In the genomic region with DNA sequence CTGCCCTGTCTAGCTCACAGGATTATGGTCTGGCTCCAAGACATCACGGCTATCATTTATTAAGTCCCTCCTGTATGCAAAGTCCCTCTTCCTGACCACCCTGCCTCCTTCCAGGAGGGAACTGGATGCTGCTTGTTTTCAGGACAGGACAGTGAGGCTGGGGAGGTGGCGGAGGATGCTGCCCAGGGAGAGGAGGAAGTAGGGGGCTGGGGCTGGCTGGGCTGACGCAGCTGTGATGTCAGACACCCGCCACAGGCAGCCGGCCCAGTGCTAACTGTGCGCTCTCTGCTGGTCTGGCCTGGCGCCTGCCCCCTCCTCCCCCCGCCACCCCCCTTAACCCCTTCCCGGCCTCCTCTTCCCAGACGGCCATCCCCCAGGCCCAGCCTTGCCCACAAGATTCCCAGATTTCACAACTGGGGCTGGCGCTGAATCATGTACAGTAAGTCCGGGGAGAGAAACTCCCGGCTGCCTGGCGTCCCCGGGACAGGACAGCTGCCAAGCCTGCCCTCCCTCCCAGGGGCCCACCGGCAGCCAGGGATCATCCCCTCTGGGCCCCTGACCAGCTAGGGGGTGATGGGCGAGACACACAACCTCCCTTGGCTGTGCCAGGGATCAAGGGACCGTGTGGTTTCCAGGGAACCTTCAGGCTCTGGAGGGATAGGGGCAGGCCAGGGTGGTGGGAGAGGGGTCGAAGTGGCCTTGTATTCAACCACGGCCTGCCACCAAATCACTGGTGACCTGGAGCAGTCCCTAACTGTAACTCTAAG, we compare ENCODE assay signal across 8 cellular contexts.
DNase-seq lines count a peak whose midpoint lies in the region; ATAC-seq, FAIRE-seq and TF ChIP-seq lines count a peak whose summit lies in the region.

No MANE protein-coding gene starts in this region.

- peak overlapping the region; percentile 96 to 99 for H3K27ac ChIP-seq in uterus

- H3K27me3 ChIP-seq in uterus: no peaks in the 10 kb centered on the region

- intact Hi-C loops in uterus (cut with DNase I; ENCODE audit: low total_unique reads): no loop called here
- intact Hi-C loops in activated T-helper 2 cell treated with anti-CD3 and anti-CD28 coated beads, Interferon-gamma antibody, Interleukin-2, Interleukin-4, amounts not matched to agents 10 μg/mL and 5 μg/mL and 100 μg/mL, durations not matched to agents 14 hours and 24 hours and 36 hours (cut with micrococcal nuclease): no loop called here

- no peak overlapping the region for H3K4me3 Mint-ChIP-seq in activated T-helper 2 cell treated with anti-CD3 and anti-CD28 coated beads, Interferon-gamma antibody, Interleukin-2, Interleukin-4, amounts not matched to agents 10 μg/mL and 5 μg/mL and 100 μg/mL, durations not matched to agents 14 hours and 24 hours and 36 hours (ENCODE audit: low read depth)

- no peak overlapping the region for H3K27ac Mint-ChIP-seq in activated T-helper 2 cell treated with anti-CD3 and anti-CD28 coated beads, Interferon-gamma antibody, Interleukin-2, Interleukin-4, amounts not matched to agents 10 μg/mL and 5 μg/mL and 100 μg/mL, durations not matched to agents 14 hours and 24 hours and 36 hours

- H3K36me3 Mint-ChIP-seq in activated T-helper 2 cell treated with anti-CD3 and anti-CD28 coated beads, Interferon-gamma antibody, Interleukin-2, Interleukin-4, amounts not matched to agents 10 μg/mL and 5 μg/mL and 100 μg/mL, durations not matched to agents 14 hours and 24 hours and 36 hours (ENCODE audit: low read depth): no peaks in the 10 kb centered on the region

- H3K9me3 Mint-ChIP-seq in activated T-helper 2 cell treated with anti-CD3 and anti-CD28 coated beads, Interferon-gamma antibody, Interleukin-2, Interleukin-4, amounts not matched to agents 10 μg/mL and 5 μg/mL and 100 μg/mL, durations not matched to agents 14 hours and 24 hours and 36 hours: no peaks in the 10 kb centered on the region

- peaks cover 4% of the 10 kb centered on the region for H3K27me3 Mint-ChIP-seq in activated T-helper 2 cell treated with anti-CD3 and anti-CD28 coated beads, Interferon-gamma antibody, Interleukin-2, Interleukin-4, amounts not matched to agents 10 μg/mL and 5 μg/mL and 100 μg/mL, durations not matched to agents 14 hours and 24 hours and 36 hours (ENCODE audit: low read depth)

- H3K36me3 ChIP-seq in uterus: no peaks in the 10 kb centered on the region

- H3K9me3 ChIP-seq in uterus: no peaks in the 10 kb centered on the region

- no peak for ATAC-seq in HG02938 (IDR thresholded peaks at IDR 0.05; ENCODE audit: unreplicated experiment)

- H3K4me3 ChIP-seq in epithelial cell of proximal tubule (ENCODE audit: low read depth, low read length): peak overlapping the region; percentile 25
- H3K4me3 ChIP-seq in uterus: no peak overlapping the region

- H3K4me1 Mint-ChIP-seq in activated T-helper 2 cell treated with anti-CD3 and anti-CD28 coated beads, Interferon-gamma antibody, Interleukin-2, Interleukin-4, amounts not matched to agents 10 μg/mL and 5 μg/mL and 100 μg/mL, durations not matched to agents 14 hours and 24 hours and 36 hours (ENCODE audit: low read depth): no peaks in the 10 kb centered on the region

- TF ChIP-seq POLR2A in uterus (IDR thresholded peaks at IDR 0.05): peak; percentile 40 to 45

- H3K4me1 ChIP-seq in uterus: peaks cover 0 to 19% of the 10 kb centered on the region in 2 donors

- FAIRE-seq in RCC 7860 (lab: Jason Lieb, UNC): peak; percentile 48

- DNase-seq in ELF-1 (ENCODE audit: low read depth, low spot score) (peak; percentile 77), RCC 7860 (ENCODE audit: low spot score) (peak; percentile 97), epithelial cell of proximal tubule (ENCODE audit: low read depth) (peak; percentile 80), midbrain (lab: John Stamatoyannopoulos, UW) (peak; percentile 78), uterus (peak; percentile 96 to 97)
- no peak for DNase-seq in activated CD4-positive, CD25-positive, alpha-beta regulatory T cell (lab: John Stamatoyannopoulos, UW)
- DNase-seq in activated T-helper 2 cell treated with anti-CD3 and anti-CD28 coated beads, Interferon-gamma antibody, Interleukin-2, Interleukin-4, amounts not matched to agents 10 μg/mL and 5 μg/mL and 100 μg/mL, durations not matched to agents 14 hours and 24 hours and 36 hours (ENCODE audit: low spot score): no peak

- TF ChIP-seq CTCF in epithelial cell of proximal tubule (conservative IDR thresholded peaks at IDR 0.05; ENCODE audit: low read depth, low read length): peak; percentile 15
- peak in 1 of 4 experiments; percentile 10 for TF ChIP-seq CTCF in uterus (IDR thresholded peaks at IDR 0.05)

Comparison
In these comparisons a context has a peak if more than half of its experiments do, and no peak if none do; other contexts are left out.
1. DNase-seq: peak in ELF-1 (single experiment), RCC 7860 (single experiment), epithelial cell of proximal tubule (single experiment), midbrain (single experiment) and uterus (2 of 2); none in activated CD4-positive, CD25-positive, alpha-beta regulatory T cell (0 of 4) and activated T-helper 2 cell treated with anti-CD3 and anti-CD28 coated beads, Interferon-gamma antibody, Interleukin-2, Interleukin-4, amounts not matched to agents 10 μg/mL and 5 μg/mL and 100 μg/mL, durations not matched to agents 14 hours and 24 hours and 36 hours (single experiment).